1 cellular context compared by ENCODE assay signal in the genomic region with DNA sequence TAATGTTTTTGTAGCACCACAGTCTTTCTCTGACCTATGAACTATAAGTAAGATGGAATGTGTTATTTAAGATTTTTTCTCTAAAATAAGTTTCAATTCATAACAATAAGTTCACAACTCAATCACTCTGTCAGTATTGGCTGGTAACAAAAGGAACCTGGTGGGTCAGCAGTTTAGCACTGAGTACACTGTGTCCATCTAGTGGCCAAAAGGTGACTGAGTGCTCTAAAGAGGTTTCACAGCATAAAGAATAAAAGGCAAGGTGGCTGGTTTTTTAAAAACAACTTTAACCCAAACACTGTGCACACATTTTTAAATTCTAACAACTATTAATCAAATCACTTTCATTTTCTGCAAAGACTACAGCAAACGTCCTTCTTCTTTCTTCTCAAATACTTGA.
TF ChIP-seq lines count a peak whose summit lies in the region.

No MANE protein-coding gene starts in this region.

TF ChIP-seq in GM23338, 12 proteins besides CTCF, POLR2A, EP300 and RAD21 (continued from another document):
- TF ChIP-seq, protein P1, sequence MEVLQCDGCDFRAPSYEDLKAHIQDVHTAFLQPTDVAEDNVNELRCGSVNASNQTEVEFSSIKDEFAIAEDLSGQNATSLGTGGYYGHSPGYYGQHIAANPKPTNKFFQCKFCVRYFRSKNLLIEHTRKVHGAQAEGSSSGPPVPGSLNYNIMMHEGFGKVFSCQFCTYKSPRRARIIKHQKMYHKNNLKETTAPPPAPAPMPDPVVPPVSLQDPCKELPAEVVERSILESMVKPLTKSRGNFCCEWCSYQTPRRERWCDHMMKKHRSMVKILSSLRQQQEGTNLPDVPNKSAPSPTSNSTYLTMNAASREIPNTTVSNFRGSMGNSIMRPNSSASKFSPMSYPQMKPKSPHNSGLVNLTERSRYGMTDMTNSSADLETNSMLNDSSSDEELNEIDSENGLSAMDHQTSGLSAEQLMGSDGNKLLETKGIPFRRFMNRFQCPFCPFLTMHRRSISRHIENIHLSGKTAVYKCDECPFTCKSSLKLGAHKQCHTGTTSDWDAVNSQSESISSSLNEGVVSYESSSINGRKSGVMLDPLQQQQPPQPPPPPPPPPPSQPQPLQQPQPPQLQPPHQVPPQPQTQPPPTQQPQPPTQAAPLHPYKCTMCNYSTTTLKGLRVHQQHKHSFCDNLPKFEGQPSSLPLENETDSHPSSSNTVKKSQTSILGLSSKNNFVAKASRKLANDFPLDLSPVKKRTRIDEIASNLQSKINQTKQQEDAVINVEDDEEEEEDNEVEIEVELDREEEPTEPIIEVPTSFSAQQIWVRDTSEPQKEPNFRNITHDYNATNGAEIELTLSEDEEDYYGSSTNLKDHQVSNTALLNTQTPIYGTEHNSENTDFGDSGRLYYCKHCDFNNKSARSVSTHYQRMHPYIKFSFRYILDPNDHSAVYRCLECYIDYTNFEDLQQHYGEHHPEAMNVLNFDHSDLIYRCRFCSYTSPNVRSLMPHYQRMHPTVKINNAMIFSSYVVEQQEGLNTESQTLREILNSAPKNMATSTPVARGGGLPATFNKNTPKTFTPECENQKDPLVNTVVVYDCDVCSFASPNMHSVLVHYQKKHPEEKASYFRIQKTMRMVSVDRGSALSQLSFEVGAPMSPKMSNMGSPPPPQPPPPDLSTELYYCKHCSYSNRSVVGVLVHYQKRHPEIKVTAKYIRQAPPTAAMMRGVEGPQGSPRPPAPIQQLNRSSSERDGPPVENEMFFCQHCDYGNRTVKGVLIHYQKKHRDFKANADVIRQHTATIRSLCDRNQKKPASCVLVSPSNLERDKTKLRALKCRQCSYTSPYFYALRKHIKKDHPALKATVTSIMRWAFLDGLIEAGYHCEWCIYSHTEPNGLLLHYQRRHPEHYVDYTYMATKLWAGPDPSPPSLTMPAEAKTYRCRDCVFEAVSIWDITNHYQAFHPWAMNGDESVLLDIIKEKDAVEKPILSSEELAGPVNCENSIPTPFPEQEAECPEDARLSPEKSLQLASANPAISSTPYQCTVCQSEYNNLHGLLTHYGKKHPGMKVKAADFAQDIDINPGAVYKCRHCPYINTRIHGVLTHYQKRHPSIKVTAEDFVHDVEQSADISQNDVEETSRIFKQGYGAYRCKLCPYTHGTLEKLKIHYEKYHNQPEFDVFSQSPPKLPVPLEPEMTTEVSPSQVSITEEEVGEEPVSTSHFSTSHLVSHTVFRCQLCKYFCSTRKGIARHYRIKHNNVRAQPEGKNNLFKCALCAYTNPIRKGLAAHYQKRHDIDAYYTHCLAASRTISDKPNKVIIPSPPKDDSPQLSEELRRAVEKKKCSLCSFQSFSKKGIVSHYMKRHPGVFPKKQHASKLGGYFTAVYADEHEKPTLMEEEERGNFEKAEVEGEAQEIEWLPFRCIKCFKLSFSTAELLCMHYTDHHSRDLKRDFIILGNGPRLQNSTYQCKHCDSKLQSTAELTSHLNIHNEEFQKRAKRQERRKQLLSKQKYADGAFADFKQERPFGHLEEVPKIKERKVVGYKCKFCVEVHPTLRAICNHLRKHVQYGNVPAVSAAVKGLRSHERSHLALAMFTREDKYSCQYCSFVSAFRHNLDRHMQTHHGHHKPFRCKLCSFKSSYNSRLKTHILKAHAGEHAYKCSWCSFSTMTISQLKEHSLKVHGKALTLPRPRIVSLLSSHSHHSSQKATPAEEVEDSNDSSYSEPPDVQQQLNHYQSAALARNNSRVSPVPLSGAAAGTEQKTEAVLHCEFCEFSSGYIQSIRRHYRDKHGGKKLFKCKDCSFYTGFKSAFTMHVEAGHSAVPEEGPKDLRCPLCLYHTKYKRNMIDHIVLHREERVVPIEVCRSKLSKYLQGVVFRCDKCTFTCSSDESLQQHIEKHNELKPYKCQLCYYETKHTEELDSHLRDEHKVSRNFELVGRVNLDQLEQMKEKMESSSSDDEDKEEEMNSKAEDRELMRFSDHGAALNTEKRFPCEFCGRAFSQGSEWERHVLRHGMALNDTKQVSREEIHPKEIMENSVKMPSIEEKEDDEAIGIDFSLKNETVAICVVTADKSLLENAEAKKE (CRISPR knock-in tag; IDR thresholded peaks at IDR 0.05): no peak
- TF ChIP-seq NANOG (IDR thresholded peaks at IDR 0.05; ENCODE audit: borderline replicate concordance): no peak
- no peak for TF ChIP-seq ZNF331 (CRISPR knock-in tag; IDR thresholded peaks at IDR 0.05; ENCODE audit: low read depth)
- TF ChIP-seq, protein P2, sequence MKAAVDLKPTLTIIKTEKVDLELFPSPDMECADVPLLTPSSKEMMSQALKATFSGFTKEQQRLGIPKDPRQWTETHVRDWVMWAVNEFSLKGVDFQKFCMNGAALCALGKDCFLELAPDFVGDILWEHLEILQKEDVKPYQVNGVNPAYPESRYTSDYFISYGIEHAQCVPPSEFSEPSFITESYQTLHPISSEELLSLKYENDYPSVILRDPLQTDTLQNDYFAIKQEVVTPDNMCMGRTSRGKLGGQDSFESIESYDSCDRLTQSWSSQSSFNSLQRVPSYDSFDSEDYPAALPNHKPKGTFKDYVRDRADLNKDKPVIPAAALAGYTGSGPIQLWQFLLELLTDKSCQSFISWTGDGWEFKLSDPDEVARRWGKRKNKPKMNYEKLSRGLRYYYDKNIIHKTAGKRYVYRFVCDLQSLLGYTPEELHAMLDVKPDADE (IDR thresholded peaks at IDR 0.05): no peak
